8 cellular contexts compared by ENCODE assay signal in the genomic region with DNA sequence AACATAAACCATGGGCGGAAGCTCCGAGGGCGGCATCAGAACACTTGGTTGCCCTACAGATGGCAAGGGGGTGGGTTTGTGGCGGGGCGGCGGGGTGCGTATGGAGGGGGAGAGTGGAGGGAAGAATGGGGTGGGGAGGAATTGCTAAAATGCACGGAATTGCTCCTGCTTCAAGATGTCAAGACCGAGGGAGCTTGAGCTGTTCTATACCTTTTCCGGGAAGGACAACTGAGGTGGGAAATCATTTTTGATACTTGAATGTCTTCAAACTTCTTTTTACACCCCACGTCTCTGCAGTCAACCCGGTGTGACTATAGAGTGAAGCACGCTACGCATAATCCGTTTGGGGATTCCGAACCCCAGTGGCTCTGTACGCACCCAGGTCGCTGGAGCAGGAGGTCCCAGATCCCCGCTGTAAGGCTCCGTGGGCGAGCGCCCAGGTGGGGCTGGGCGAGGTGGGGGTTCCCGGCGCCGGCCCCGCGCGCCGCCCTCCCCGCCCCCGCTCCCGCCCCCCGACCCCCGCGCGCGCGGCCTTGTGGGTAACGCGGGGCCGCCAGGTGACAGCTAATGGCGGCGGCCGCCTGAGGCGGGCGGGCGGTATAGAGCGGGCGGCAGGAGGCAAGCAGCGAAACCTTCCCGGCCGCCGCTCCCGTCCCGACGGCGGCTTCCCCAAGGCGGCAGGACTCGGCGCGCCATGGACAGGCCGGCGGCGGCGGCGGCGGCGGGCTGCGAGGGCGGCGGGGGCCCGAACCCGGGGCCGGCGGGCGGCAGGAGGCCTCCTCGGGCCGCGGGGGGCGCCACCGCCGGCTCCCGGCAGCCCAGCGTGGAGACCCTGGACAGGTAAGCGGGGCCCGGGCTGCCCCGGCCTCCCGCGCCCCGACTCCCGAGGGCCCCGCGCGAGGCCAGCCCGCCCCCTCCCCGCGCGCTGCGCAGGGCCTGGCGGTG. TPM values are rescaled to one million over a fixed set of nuclear protein-coding genes. Genes with fewer than 3 reads are reported as not detected.
DNase-seq lines count a peak whose midpoint lies in the region; ATAC-seq, FAIRE-seq and TF ChIP-seq lines count a peak whose summit lies in the region.

Gene MTMR1, plus strand, starts transcription at position 560 of the 945 bp plus-strand sequence. Its CDS starts 135 bp downstream, at position 695.

- SMC1A ChIA-PET in GM12878 (lab: Charles Lee; ENCODE audit: uncharacterized antibody, unreplicated experiment): interaction anchor here (0.8 to 2.6 kb wide), 5 partner anchors 8 to 753 kb away, joined by 5 to 14 read pairs (median 9); no protein-coding TSS in a partner anchor

- no peaks in the 10 kb centered on the region; the same call in 2 of the 3 replicates for H3K9me3 ChIP-seq in GM12878 (replicated peaks; ENCODE audit: control insufficient read depth, insufficient read depth, low read length)
- peaks cover 4% of the 10 kb centered on the region for H3K9me3 ChIP-seq in iPS-18c (ENCODE audit: control insufficient read depth, insufficient read depth, low read length)
- no peaks in the 10 kb centered on the region for H3K9me3 ChIP-seq in spleen

- TF ChIP-seq POLR2A in GM12878 (IDR thresholded peaks at IDR 0.05; ENCODE audit: low read depth, low read length) (peak; percentile 85), spleen (IDR thresholded peaks at IDR 0.05) (peak in 1 of 3 donors; percentile 5)

- H3K4me1 ChIP-seq in GM12878 (ENCODE audit: control insufficient read depth, insufficient read depth, low read length) (peaks cover 13% of the 10 kb centered on the region), spleen (peaks cover 0 to 53% (median 40%) of the 10 kb centered on the region in 6 donors)

- POLR2A ChIA-PET in GM12878 (lab: Charles Lee): interaction anchor here (0.6 to 2.3 kb wide), 5 partner anchors 10 to 753 kb away, joined by 3 to 5 read pairs (median 5); no protein-coding TSS in a partner anchor

- no peak for DNase-seq in CD14-positive monocyte (ENCODE audit: low spot score)
- DNase-seq in T follicular helper cell (ENCODE audit: low read depth): peak; percentile 48
- no peak for DNase-seq in GM12878 (ENCODE audit: low read depth, low spot score)
- peak; percentile 89 for DNase-seq in spleen
- no peak for DNase-seq in AG08395 (ENCODE audit: low spot score)

- H4K20me1 ChIP-seq in GM12878 (ENCODE audit: control insufficient read depth, insufficient read depth): no peaks in the 10 kb centered on the region

- H2AFZ ChIP-seq in GM12878 (ENCODE audit: control insufficient read depth, low read depth, low read length): peak within 1 kb of the TSS; percentile 75

- peak; percentile 45 for ATAC-seq in GM19395 (IDR thresholded peaks at IDR 0.05; ENCODE audit: unreplicated experiment)
- peak; percentile 45 for ATAC-seq in HG03460 (IDR thresholded peaks at IDR 0.05; ENCODE audit: unreplicated experiment)
- ATAC-seq in GM12878: peak; percentile 25

- FAIRE-seq in GM12878 (lab: Jason Lieb, UNC): no peak

- TF ChIP-seq EP300 in GM12878 (IDR thresholded peaks at IDR 0.05; ENCODE audit: borderline replicate concordance in 1 of 2, control insufficient read depth in 1 of 2, low read depth in 2 of 2, low read length in 2 of 2): no peak

- peak within 1 kb of the TSS; percentile 90 for H3K27ac ChIP-seq in GM12878 (ENCODE audit: control insufficient read depth, insufficient read depth)
- peak within 1 kb of the TSS; percentile 72 to 94 (median 88) for H3K27ac ChIP-seq in spleen

- peaks cover 2 to 4% of the 10 kb centered on the region in 2 donors for H3K36me3 Mint-ChIP-seq in CD14-positive monocyte

- WGBS in GM12878 (ENCODE audit: insufficient coverage, insufficient replicate concordance, low lambda C conversion rate, missing lambda C conversion rate): 25% methylated on average over 18 of the region's 101 CpGs
- 0 to 32% (median 7%) methylated on average over 18 to 97 of the region's 101 CpGs for WGBS in spleen, 5 donors

- no TSS peak for BruUV-seq in GM12878 (replicated peaks; lab: Mats Ljungman, UMichigan)

- peaks cover 0 to 6% (median 0%) of the 10 kb centered on the region in 7 donors for H3K9me3 Mint-ChIP-seq in CD14-positive monocyte

- peaks cover 42% of the 10 kb centered on the region for H3K79me2 ChIP-seq in GM12878 (ENCODE audit: control insufficient read depth, insufficient read depth, low read length)

- no peaks in the 10 kb centered on the region for H3K36me3 ChIP-seq in GM12878 (ENCODE audit: control insufficient read depth in 2 of 2, insufficient read depth in 2 of 2, low read length in 1 of 2)
- no peaks in the 10 kb centered on the region for H3K36me3 ChIP-seq in spleen

- H3K27me3 Mint-ChIP-seq in CD14-positive monocyte (ENCODE audit: low read depth in 3 of 3): peaks cover 0 to 6% (median 0%) of the 10 kb centered on the region in 3 donors

- H3K4me3 ChIP-seq in GM12878 (peak within 1 kb of the TSS; percentile 80), iPS-18c (ENCODE audit: insufficient read depth, low read depth, low read length) (peak within 1 kb of the TSS; percentile 64), spleen (peak within 1 kb of the TSS; percentile 14 to 77 (median 49))

- in situ Hi-C loops in GM12878 (cut with MboI): loop anchor here (25.0 kb wide), 1 partner anchor 1181 kb away; the partner anchor contains the start of gene IDS

- CTCF ChIA-PET in GM12878 (lab: Yijun Ruan, JAX): interaction anchor here (1.3 to 12.8 kb wide), 6 partner anchors 10 to 753 kb away, joined by 3 to 106 read pairs (median 5); no protein-coding TSS in a partner anchor

- TF ChIP-seq CTCF in CD14-positive monocyte (IDR thresholded peaks at IDR 0.05): no peak
- TF ChIP-seq CTCF in GM12878 (IDR thresholded peaks at IDR 0.05 in 2 of 3, conservative IDR thresholded peaks at IDR 0.05 in 1 of 3; ENCODE audit: control insufficient read depth in 2 of 3, extremely low read depth in 1 of 3, insufficient read depth in 1 of 3, low read depth in 3 of 3, low read length in 3 of 3): no peak
- peak in 1 of 11 experiments; percentile 6 for TF ChIP-seq CTCF in spleen (IDR thresholded peaks at IDR 0.05 in 8 of 11, conservative IDR thresholded peaks at IDR 0.05 in 3 of 11)

- H3K4me3 Mint-ChIP-seq in CD14-positive monocyte: peak within 1 kb of the TSS; percentile 95

- H3K4me2 ChIP-seq in GM12878 (ENCODE audit: control insufficient read depth, insufficient read depth): peak within 1 kb of the TSS; percentile 83

- H3K4me1 Mint-ChIP-seq in CD14-positive monocyte: peaks cover 43% of the 10 kb centered on the region

- intact Hi-C loops in CD14-positive monocyte (cut with micrococcal nuclease): no loop called here
- intact Hi-C loops in GM12878 (cut with micrococcal nuclease; ENCODE audit: unreplicated experiment): no loop called here
- intact Hi-C loops in spleen (cut with DNase I; ENCODE audit: low total_unique reads): no loop called here

- peak within 1 kb of the TSS; percentile 88 to 97 (median 96) for H3K27ac Mint-ChIP-seq in CD14-positive monocyte

- RAD21 ChIA-PET in GM12878 (lab: Charles Lee; ENCODE audit: unreplicated experiment): interaction anchor here (0.8 to 1.7 kb wide), 6 partner anchors 9 to 753 kb away, joined by 3 to 6 read pairs (median 3); no protein-coding TSS in a partner anchor

- H3K27me3 ChIP-seq in GM12878 (replicated peaks in 1 of 2; ENCODE audit: control insufficient read depth in 2 of 2, insufficient read depth in 2 of 2, low read length in 1 of 2): no peaks in the 10 kb centered on the region
- H3K27me3 ChIP-seq in spleen (replicated peaks in 1 of 7): no peaks in the 10 kb centered on the region

- TF ChIP-seq RAD21 in GM12878 (IDR thresholded peaks at IDR 0.05; ENCODE audit: insufficient read depth, low read depth, low read length): no peak

- H3K9ac ChIP-seq in GM12878 (ENCODE audit: control insufficient read depth, insufficient read depth, low read length): peak within 1 kb of the TSS; percentile 72

TF ChIP-seq in GM12878, 131 proteins besides CTCF, POLR2A, EP300 and RAD21 (continues in another document):
- TF ChIP-seq YY1 (IDR thresholded peaks at IDR 0.05; ENCODE audit: low read depth, low read length) (peak; percentile 92), POLR2AphosphoS5 (IDR thresholded peaks at IDR 0.05; ENCODE audit: low read length) (peak; percentile 44; the same call in 1 of the 2 replicates)

RNA-seq across cellular contexts. Expression of gene MTMR1, which starts in this region (rescaled TPM):
- polyA plus RNA-seq in CD14-positive monocyte (1 to 10 TPM; 5.8 to 6.1 TPM), GM12878 (2011; rRNA removed) (31.4 and 38.5 TPM in 2 replicates), GM12878 (2014; fragmentation: Illumina TruSeq; extraction: Trizol) (32.2 and 40.5 TPM in 2 replicates), GM12878 (2014; fragmentation: Nextera tagmentation; extraction: Ambion mirVana) (1 to 10 TPM; 1.2 to 2.5 TPM), GM12878 (2014; rRNA removed) (25.0 and 25.4 TPM in 2 replicates), GM12878 (2016; fragmentation: Nextera tagmentation; extraction: Ambion mirVana) (1 to 10 TPM; 3.8 to 4.8 TPM), spleen (10 to 100 TPM; 10.6 to 18.0 (median 16.3) TPM)
- 47.2 and 51.2 TPM in 2 replicates for total RNA-seq in GM12878 (2013; cell fraction: nucleolus; rRNA removed)
- total RNA-seq in GM12878 (2014; rRNA removed) (22.7 and 23.6 TPM in 2 replicates), GM12878 (2014; rRNA removed; fragmentation: Illumina TruSeq; extraction: Trizol) (20.3 and 22.2 TPM in 2 replicates), GM12878 (2021) (29.2 and 31.8 TPM in 2 replicates), spleen (10 to 100 TPM; 34.7 to 52.1 (median 42.7) TPM)
- polyA plus RNA-seq in GM12878 (2011; ENCODE audit: low read depth): 10.8 TPM
- 23.2 and 25.3 TPM in 2 replicates for polyA plus RNA-seq in GM12878 (2011; cell fraction: cytosol; rRNA removed)
- polyA plus RNA-seq in GM12878 (2011; cell fraction: nucleus; rRNA removed): 41.1 and 43.8 TPM in 2 replicates
- 17.4 and 18.0 TPM in 2 replicates for polyA plus RNA-seq in GM12878 (2012)
- polyA minus RNA-seq in GM12878 (2011; rRNA and poly(A)+ RNA removed): 27.8 and 33.9 TPM in 2 replicates
- 8.8 and 12.8 TPM in 2 replicates for polyA minus RNA-seq in GM12878 (2011; cell fraction: cytosol; rRNA and poly(A)+ RNA removed)
- polyA minus RNA-seq in GM12878 (2011; cell fraction: nucleus; rRNA and poly(A)+ RNA removed): 12.8 and 19.2 TPM in 2 replicates

Comparison
In these comparisons a context has a peak if more than half of its experiments do, and no peak if none do; other contexts are left out.
1. DNase-seq: peak in T follicular helper cell (single experiment) and spleen (single experiment); none in CD14-positive monocyte (single experiment), GM12878 (single experiment) and AG08395 (single experiment).
2. Peak in every context shown above with its lines, with median percentiles within 50 percentile points of each other: ATAC-seq and H3K4me3 ChIP-seq.